20 cellular contexts compared by ENCODE assay signal in the genomic region with DNA sequence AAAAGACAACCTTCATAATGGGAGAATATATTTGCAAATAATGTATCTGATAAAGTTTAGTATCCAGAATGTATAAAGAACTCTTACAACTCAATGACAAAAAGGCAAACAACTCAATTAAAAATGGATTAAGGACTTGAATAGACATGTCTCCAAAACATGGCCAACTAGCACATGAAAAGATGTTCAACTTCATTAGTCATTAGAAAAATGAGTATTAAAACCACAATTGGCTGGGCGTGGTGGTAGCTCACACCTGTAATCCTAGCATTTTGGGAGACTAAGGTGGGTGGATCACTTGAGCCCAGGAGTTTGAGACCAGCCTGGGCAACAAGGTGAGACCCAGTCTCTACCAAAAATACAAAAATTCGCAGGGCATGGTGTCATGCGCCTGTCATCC.
"Had no signal": no experiment of that assay in that cellular context is flagged by ENCODE, and none has a peak within 500 bp of the region (broad histone marks: within the 10 kb centered on the region; RNA-seq: fewer than 3 reads in every experiment).

No MANE protein-coding gene starts in this region.

- H2AFZ ChIP-seq: parathyroid adenoma had no signal

- H3K27me3 ChIP-seq: left lung, right atrium auricular region, right lobe of liver, tibial nerve, uterus had no signal

- DNase-seq: head of caudate nucleus; hippocampal formation; kidney; left colon; left lung; naive thymus-derived CD8-positive, alpha-beta T cell; nucleus accumbens; right lobe of liver; stimulated activated CD4-positive, alpha-beta T cell treated with anti-CD3 and anti-CD28 coated beads, Interleukin-12 subunit alpha, Interleukin-12 subunit beta, amount 100 ng/mL, for 4 hours; stimulated activated CD4-positive, alpha-beta T cell treated with anti-CD3 and anti-CD28 coated beads, Interleukin-15, amount 100 ng/mL, for 24 hours; stimulated activated CD4-positive, alpha-beta T cell treated with anti-CD3 and anti-CD28 coated beads, Interleukin-2, amount 100 ng/mL, for 24 hours; stimulated activated CD4-positive, alpha-beta T cell treated with anti-CD3 and anti-CD28 coated beads, Interleukin-4, amount 100 ng/mL, for 1 hour; stimulated activated naive B cell treated with anti-CD40 and anti-IgM and Interleukin-4, amounts not matched to agents 10 μg/mL and 1 μg/mL and 100 μg/mL, for 72 hours; stimulated activated naive CD8-positive, alpha-beta T cell treated with anti-CD3 and anti-CD28 coated beads, Interleukin-15, Interleukin-2, amounts not matched to agents 100 U/mL and 50 U/mL, for 24 hours; uterus had no signal

- H3K4me1 ChIP-seq: left lung, parathyroid adenoma, right atrium auricular region, right lobe of liver, tibial nerve, uterus had no signal

- H3K79me2 ChIP-seq: parathyroid adenoma had no signal

- ATAC-seq: left colon; left lung; naive thymus-derived CD8-positive, alpha-beta T cell; right lobe of liver; stimulated activated naive B cell treated with anti-CD40 and anti-IgM and Interleukin-4, amounts not matched to agents 10 μg/mL and 1 μg/mL and 100 μg/mL, for 72 hours; stimulated activated naive CD8-positive, alpha-beta T cell treated with anti-CD3 and anti-CD28 coated beads, Interleukin-15, Interleukin-2, amounts not matched to agents 100 U/mL and 50 U/mL, for 24 hours had no signal

- H3K36me3 ChIP-seq: left lung, right atrium auricular region, right lobe of liver, tibial nerve, uterus had no signal

- H3K27ac ChIP-seq: left lung, parathyroid adenoma, right atrium auricular region, right lobe of liver, skin epidermis, tibial nerve, uterus had no signal

- FAIRE-seq: kidney had no signal

- H3K4me3 ChIP-seq: left lung, lung, right atrium auricular region, right lobe of liver, skin epidermis, tibial nerve, uterus had no signal

- H3K9me3 ChIP-seq: left lung, right atrium auricular region, right lobe of liver, tibial nerve, uterus had no signal
